Comparison of ENCODE assay signal across 22 cellular contexts in the genomic region with DNA sequence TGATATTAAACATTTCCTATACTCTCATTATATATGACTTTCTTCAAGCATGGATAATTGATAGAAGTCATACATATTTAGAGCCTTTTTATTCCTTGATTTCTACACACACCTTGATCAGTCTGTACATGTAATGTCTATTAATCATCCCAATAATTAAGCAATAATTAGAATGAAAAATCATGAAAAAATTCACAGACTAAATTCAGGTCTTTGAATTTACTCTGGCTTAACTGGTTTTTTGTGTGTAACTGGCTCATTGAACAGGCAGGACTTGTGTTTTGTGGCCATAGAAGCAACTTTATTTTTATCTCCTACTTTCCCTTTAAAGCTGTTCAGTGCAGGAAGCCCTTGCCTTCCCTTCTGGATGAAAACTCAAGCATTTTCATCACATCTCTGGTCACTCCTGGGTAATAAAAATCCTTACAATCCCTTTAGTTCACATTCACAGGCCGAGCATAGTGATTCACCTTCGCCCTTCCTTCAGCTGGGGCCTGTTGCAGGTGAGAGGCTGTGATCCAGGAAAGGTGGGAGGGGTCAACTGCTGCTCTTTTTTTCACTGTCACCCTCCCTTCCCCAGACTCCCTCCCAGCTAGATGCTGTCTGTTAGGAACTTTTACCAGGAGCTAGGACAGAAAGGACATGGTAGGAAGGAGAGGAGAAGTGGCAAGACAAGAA. TPM values are rescaled to one million over a fixed set of nuclear protein-coding genes. Genes with fewer than 3 reads are reported as not detected.
DNase-seq lines count a peak whose midpoint lies in the region; ATAC-seq, FAIRE-seq and TF ChIP-seq lines count a peak whose summit lies in the region.
"Had no signal": no experiment of that assay in that cellular context is flagged by ENCODE, and none has a peak within 500 bp of the region (broad histone marks: within the 10 kb centered on the region; RNA-seq: fewer than 3 reads in every experiment).

No MANE protein-coding gene starts in this region.

- H3K4me3 ChIP-seq in right atrium auricular region (no peak overlapping the region), iPS DF 6.9 (ENCODE audit: low read length) (no peak overlapping the region)
- H3K4me3 ChIP-seq: heart right ventricle, Peyer's patch, SJCRH30, upper lobe of right lung had no signal

- TF ChIP-seq CTCF in right atrium auricular region (IDR thresholded peaks at IDR 0.05), result no peak

- no peak overlapping the region for H3K27ac ChIP-seq in right atrium auricular region
- no peak overlapping the region for H3K27ac ChIP-seq in iPS DF 6.9 (ENCODE audit: low read length)
- H3K27ac ChIP-seq: epithelial cell of prostate, heart right ventricle, Peyer's patch, SJCRH30, upper lobe of right lung had no signal

- H3K27me3 Mint-ChIP-seq in activated naive CD8-positive, alpha-beta T cell treated with anti-CD3 and anti-CD28 coated beads for 36 hours, result no peaks in the 10 kb centered on the region
- H3K27me3 Mint-ChIP-seq: activated naive CD8-positive, alpha-beta T cell had no signal

- peaks cover 2% of the 10 kb centered on the region for H3K9me3 Mint-ChIP-seq in activated naive CD8-positive, alpha-beta T cell treated with anti-CD3 and anti-CD28 coated beads for 36 hours

- WGBS in iPS DF 6.9 (ENCODE audit: insufficient coverage, insufficient read length), result no CpG with 5 or more reads among the region's 2 CpGs

- no peak for ATAC-seq in left ventricle myocardium superior
- no peak for ATAC-seq in HG03045 (IDR thresholded peaks at IDR 0.05; ENCODE audit: unreplicated experiment)
- ATAC-seq: heart right ventricle, upper lobe of right lung had no signal

- peak; percentile 18 for DNase-seq in right atrium auricular region (ENCODE audit: low spot score)
- no peak for DNase-seq in left ventricle myocardium superior
- peak; percentile 43 for DNase-seq in SW480 (ENCODE audit: low spot score)
- peak; percentile 43 for DNase-seq in iPS DF 6.9 (ENCODE audit: low read depth, low spot score)
- DNase-seq in activated CD8-positive, alpha-beta memory T cell treated with anti-CD3 and anti-CD28 coated beads, Interleukin-2, amount 50 U/mL, for 4 hours, result no peak
- DNase-seq in activated naive CD8-positive, alpha-beta T cell treated with anti-CD3 and anti-CD28 coated beads for 36 hours, result no peak
- DNase-seq in RCC 7860 (ENCODE audit: low spot score), result no peak
- DNase-seq: activated CD4-positive, alpha-beta T cell treated with anti-CD3 and anti-CD28 coated beads for 4 hours; foreskin fibroblast; heart right ventricle; kidney; NCI-H187 treated with DMSO at 0.1 percent for 48 hours; NCI-H774; occipital lobe; Peyer's patch; SJCRH30; upper lobe of right lung had no signal

- no peaks in the 10 kb centered on the region for H3K36me3 ChIP-seq in right atrium auricular region
- no peaks in the 10 kb centered on the region for H3K36me3 ChIP-seq in iPS DF 6.9 (ENCODE audit: control insufficient read depth, insufficient read depth, low read length)
- H3K36me3 ChIP-seq: heart right ventricle, Peyer's patch, SJCRH30, upper lobe of right lung had no signal

- H3K9me3 ChIP-seq in right atrium auricular region, result no peaks in the 10 kb centered on the region
- no peaks in the 10 kb centered on the region; the same call in 1 of the 2 replicates for H3K9me3 ChIP-seq in iPS DF 6.9 (ENCODE audit: control insufficient read depth, insufficient read depth, low read length)
- H3K9me3 ChIP-seq: Peyer's patch, upper lobe of right lung had no signal

- intact Hi-C loops in left ventricle myocardium superior (cut with micrococcal nuclease), result no loop called here

- H3K4me3 Mint-ChIP-seq in activated naive CD8-positive, alpha-beta T cell treated with anti-CD3 and anti-CD28 coated beads for 36 hours, result no peak overlapping the region
- H3K4me3 Mint-ChIP-seq: activated naive CD8-positive, alpha-beta T cell; memory B cell had no signal

- H3K4me1 ChIP-seq in right atrium auricular region (no peaks in the 10 kb centered on the region), iPS DF 6.9 (ENCODE audit: control insufficient read depth, insufficient read depth, low read length) (no peaks in the 10 kb centered on the region)
- H3K4me1 ChIP-seq: Peyer's patch, SJCRH30, upper lobe of right lung had no signal

- H3K27me3 ChIP-seq in right atrium auricular region (no peaks in the 10 kb centered on the region), iPS DF 6.9 (ENCODE audit: control insufficient read depth, insufficient read depth, low read length) (no peaks in the 10 kb centered on the region)
- H3K27me3 ChIP-seq: heart right ventricle, Peyer's patch, SJCRH30, upper lobe of right lung had no signal

- no peak overlapping the region for H3K27ac Mint-ChIP-seq in activated naive CD8-positive, alpha-beta T cell treated with anti-CD3 and anti-CD28 coated beads for 36 hours
- H3K27ac Mint-ChIP-seq: activated naive CD8-positive, alpha-beta T cell; memory B cell had no signal

- H3K4me1 Mint-ChIP-seq in activated naive CD8-positive, alpha-beta T cell treated with anti-CD3 and anti-CD28 coated beads for 36 hours, result no peaks in the 10 kb centered on the region
- H3K4me1 Mint-ChIP-seq: memory B cell had no signal

- no peaks in the 10 kb centered on the region for H3K36me3 Mint-ChIP-seq in activated naive CD8-positive, alpha-beta T cell treated with anti-CD3 and anti-CD28 coated beads for 36 hours
- H3K36me3 Mint-ChIP-seq: activated naive CD8-positive, alpha-beta T cell; memory B cell had no signal

- FAIRE-seq in RCC 7860 (lab: Jason Lieb, UNC), result no peak
- FAIRE-seq: astrocyte had no signal

RNA-seq across cellular contexts. Expression of gene ITSN2, which starts 58.0 kb away (rescaled TPM):
- total RNA-seq in right atrium auricular region (10 to 100 TPM; 40.1 to 40.4 TPM), left ventricle myocardium superior (52.7 TPM)
- 10 to 100 TPM; 46.2 to 46.9 TPM for total RNA-seq in activated naive CD8-positive, alpha-beta T cell treated with anti-CD3 and anti-CD28 coated beads for 36 hours

Comparison
In these comparisons a context has a peak if more than half of its experiments do, and no peak if none do; other contexts are left out.
1. DNase-seq: peak in right atrium auricular region (single experiment), SW480 (single experiment) and iPS DF 6.9 (single experiment); none in left ventricle myocardium superior (single experiment), activated CD8-positive, alpha-beta memory T cell treated with anti-CD3 and anti-CD28 coated beads, Interleukin-2, amount 50 U/mL, for 4 hours (single experiment), activated naive CD8-positive, alpha-beta T cell treated with anti-CD3 and anti-CD28 coated beads for 36 hours (single experiment) and RCC 7860 (single experiment).